In the genomic region with DNA sequence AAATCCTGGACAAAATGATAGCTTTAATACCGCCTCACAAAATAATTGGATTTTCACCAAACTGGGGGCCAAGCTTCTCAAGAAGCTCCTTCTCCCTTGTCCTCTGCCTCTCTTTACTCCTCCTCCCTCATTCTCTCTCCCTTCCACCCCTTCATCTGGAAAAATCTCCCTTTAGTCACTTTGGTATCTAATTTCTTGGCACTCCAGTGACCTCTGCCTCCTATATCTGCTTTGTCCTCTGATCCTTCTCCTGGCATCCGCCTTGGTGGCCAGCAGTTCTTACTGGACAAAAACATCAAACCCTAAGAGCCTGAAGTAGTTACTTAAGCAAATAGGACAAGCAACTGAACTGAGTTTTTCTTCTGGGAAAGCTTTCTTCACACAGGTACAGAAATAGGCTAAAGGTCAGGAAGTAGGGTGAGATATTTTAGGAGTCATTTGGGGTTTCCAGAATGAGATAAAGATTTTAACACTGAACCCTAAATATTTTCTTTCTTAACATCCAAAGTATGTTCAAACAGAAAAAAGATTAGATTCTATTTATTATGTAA, we compare ENCODE assay signal across 2 cellular contexts.
TF ChIP-seq lines count a peak whose summit lies in the region.

No MANE protein-coding gene starts in this region.

TF ChIP-seq in SK-N-SH, 30 proteins besides CTCF, POLR2A, EP300 and RAD21 (continued from another document):
- TF ChIP-seq, protein P1, sequence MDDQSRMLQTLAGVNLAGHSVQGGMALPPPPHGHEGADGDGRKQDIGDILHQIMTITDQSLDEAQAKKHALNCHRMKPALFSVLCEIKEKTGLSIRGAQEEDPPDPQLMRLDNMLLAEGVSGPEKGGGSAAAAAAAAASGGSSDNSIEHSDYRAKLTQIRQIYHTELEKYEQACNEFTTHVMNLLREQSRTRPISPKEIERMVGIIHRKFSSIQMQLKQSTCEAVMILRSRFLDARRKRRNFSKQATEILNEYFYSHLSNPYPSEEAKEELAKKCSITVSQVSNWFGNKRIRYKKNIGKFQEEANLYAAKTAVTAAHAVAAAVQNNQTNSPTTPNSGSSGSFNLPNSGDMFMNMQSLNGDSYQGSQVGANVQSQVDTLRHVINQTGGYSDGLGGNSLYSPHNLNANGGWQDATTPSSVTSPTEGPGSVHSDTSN (IDR thresholded peaks at IDR 0.05): no peak
- no peak for TF ChIP-seq FOXM1 (IDR thresholded peaks at IDR 0.05; ENCODE audit: low read depth)
- no peak for TF ChIP-seq TEAD4 (IDR thresholded peaks at IDR 0.05; ENCODE audit: borderline replicate concordance, insufficient read depth)
- no peak for TF ChIP-seq YY1 (IDR thresholded peaks at IDR 0.05; ENCODE audit: low read depth)
- no peak for TF ChIP-seq SIN3A (IDR thresholded peaks at IDR 0.05; ENCODE audit: borderline replicate concordance, low read depth, low read length)
- no peak for TF ChIP-seq CHD2 (IDR thresholded peaks at IDR 0.05; ENCODE audit: low read length, partially characterized antibody)
- no peak for TF ChIP-seq NFIC (IDR thresholded peaks at IDR 0.05; ENCODE audit: borderline replicate concordance)
- no peak for TF ChIP-seq FOXJ3 (CRISPR knock-in tag; IDR thresholded peaks at IDR 0.05)
- TF ChIP-seq ELF1 (IDR thresholded peaks at IDR 0.05): no peak
- no peak for TF ChIP-seq TCF12 (IDR thresholded peaks at IDR 0.05)
- no peak for TF ChIP-seq JUND (IDR thresholded peaks at IDR 0.05)
- TF ChIP-seq, protein P2, sequence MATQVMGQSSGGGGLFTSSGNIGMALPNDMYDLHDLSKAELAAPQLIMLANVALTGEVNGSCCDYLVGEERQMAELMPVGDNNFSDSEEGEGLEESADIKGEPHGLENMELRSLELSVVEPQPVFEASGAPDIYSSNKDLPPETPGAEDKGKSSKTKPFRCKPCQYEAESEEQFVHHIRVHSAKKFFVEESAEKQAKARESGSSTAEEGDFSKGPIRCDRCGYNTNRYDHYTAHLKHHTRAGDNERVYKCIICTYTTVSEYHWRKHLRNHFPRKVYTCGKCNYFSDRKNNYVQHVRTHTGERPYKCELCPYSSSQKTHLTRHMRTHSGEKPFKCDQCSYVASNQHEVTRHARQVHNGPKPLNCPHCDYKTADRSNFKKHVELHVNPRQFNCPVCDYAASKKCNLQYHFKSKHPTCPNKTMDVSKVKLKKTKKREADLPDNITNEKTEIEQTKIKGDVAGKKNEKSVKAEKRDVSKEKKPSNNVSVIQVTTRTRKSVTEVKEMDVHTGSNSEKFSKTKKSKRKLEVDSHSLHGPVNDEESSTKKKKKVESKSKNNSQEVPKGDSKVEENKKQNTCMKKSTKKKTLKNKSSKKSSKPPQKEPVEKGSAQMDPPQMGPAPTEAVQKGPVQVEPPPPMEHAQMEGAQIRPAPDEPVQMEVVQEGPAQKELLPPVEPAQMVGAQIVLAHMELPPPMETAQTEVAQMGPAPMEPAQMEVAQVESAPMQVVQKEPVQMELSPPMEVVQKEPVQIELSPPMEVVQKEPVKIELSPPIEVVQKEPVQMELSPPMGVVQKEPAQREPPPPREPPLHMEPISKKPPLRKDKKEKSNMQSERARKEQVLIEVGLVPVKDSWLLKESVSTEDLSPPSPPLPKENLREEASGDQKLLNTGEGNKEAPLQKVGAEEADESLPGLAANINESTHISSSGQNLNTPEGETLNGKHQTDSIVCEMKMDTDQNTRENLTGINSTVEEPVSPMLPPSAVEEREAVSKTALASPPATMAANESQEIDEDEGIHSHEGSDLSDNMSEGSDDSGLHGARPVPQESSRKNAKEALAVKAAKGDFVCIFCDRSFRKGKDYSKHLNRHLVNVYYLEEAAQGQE (IDR thresholded peaks at IDR 0.05; ENCODE audit: low read depth, low read length): no peak
- TF ChIP-seq, protein P3, sequence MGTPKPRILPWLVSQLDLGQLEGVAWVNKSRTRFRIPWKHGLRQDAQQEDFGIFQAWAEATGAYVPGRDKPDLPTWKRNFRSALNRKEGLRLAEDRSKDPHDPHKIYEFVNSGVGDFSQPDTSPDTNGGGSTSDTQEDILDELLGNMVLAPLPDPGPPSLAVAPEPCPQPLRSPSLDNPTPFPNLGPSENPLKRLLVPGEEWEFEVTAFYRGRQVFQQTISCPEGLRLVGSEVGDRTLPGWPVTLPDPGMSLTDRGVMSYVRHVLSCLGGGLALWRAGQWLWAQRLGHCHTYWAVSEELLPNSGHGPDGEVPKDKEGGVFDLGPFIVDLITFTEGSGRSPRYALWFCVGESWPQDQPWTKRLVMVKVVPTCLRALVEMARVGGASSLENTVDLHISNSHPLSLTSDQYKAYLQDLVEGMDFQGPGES (IDR thresholded peaks at IDR 0.05; ENCODE audit: low read depth, low read length): no peak
- TF ChIP-seq GABPA (IDR thresholded peaks at IDR 0.05; ENCODE audit: low read depth): no peak
- TF ChIP-seq NRF1 (IDR thresholded peaks at IDR 0.05; ENCODE audit: low read depth, low read length): no peak
- no peak for TF ChIP-seq GATA2 (CRISPR knock-in tag; IDR thresholded peaks at IDR 0.05)
- no peak for TF ChIP-seq POLR2AphosphoS5 (IDR thresholded peaks at IDR 0.05; ENCODE audit: low read depth, low read length)
- TF ChIP-seq, protein P4, sequence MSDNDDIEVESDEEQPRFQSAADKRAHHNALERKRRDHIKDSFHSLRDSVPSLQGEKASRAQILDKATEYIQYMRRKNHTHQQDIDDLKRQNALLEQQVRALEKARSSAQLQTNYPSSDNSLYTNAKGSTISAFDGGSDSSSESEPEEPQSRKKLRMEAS (IDR thresholded peaks at IDR 0.05; ENCODE audit: low read depth): no peak
- no peak for TF ChIP-seq FOSL2 (IDR thresholded peaks at IDR 0.05; ENCODE audit: borderline replicate concordance, low read depth)

TF ChIP-seq in SK-N-SH treated with all-trans-retinoic acid at 6 μM for 48 hours, 23 proteins besides CTCF, POLR2A, EP300 and RAD21 (continued from another document):
- TF ChIP-seq, protein P5, sequence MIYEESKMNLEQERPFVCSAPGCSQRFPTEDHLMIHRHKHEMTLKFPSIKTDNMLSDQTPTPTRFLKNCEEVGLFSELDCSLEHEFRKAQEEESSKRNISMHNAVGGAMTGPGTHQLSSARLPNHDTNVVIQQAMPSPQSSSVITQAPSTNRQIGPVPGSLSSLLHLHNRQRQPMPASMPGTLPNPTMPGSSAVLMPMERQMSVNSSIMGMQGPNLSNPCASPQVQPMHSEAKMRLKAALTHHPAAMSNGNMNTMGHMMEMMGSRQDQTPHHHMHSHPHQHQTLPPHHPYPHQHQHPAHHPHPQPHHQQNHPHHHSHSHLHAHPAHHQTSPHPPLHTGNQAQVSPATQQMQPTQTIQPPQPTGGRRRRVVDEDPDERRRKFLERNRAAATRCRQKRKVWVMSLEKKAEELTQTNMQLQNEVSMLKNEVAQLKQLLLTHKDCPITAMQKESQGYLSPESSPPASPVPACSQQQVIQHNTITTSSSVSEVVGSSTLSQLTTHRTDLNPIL (CRISPR knock-in tag; IDR thresholded peaks at IDR 0.05; ENCODE audit: low read depth): no peak
- TF ChIP-seq, protein P6, sequence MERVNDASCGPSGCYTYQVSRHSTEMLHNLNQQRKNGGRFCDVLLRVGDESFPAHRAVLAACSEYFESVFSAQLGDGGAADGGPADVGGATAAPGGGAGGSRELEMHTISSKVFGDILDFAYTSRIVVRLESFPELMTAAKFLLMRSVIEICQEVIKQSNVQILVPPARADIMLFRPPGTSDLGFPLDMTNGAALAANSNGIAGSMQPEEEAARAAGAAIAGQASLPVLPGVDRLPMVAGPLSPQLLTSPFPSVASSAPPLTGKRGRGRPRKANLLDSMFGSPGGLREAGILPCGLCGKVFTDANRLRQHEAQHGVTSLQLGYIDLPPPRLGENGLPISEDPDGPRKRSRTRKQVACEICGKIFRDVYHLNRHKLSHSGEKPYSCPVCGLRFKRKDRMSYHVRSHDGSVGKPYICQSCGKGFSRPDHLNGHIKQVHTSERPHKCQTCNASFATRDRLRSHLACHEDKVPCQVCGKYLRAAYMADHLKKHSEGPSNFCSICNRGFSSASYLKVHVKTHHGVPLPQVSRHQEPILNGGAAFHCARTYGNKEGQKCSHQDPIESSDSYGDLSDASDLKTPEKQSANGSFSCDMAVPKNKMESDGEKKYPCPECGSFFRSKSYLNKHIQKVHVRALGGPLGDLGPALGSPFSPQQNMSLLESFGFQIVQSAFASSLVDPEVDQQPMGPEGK (CRISPR knock-in tag; IDR thresholded peaks at IDR 0.05; ENCODE audit: borderline replicate concordance): no peak
- TF ChIP-seq SNAI2 (CRISPR knock-in tag; IDR thresholded peaks at IDR 0.05): no peak
- TF ChIP-seq, protein P7, sequence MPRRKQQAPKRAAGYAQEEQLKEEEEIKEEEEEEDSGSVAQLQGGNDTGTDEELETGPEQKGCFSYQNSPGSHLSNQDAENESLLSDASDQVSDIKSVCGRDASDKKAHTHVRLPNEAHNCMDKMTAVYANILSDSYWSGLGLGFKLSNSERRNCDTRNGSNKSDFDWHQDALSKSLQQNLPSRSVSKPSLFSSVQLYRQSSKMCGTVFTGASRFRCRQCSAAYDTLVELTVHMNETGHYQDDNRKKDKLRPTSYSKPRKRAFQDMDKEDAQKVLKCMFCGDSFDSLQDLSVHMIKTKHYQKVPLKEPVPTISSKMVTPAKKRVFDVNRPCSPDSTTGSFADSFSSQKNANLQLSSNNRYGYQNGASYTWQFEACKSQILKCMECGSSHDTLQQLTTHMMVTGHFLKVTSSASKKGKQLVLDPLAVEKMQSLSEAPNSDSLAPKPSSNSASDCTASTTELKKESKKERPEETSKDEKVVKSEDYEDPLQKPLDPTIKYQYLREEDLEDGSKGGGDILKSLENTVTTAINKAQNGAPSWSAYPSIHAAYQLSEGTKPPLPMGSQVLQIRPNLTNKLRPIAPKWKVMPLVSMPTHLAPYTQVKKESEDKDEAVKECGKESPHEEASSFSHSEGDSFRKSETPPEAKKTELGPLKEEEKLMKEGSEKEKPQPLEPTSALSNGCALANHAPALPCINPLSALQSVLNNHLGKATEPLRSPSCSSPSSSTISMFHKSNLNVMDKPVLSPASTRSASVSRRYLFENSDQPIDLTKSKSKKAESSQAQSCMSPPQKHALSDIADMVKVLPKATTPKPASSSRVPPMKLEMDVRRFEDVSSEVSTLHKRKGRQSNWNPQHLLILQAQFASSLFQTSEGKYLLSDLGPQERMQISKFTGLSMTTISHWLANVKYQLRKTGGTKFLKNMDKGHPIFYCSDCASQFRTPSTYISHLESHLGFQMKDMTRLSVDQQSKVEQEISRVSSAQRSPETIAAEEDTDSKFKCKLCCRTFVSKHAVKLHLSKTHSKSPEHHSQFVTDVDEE (CRISPR knock-in tag; IDR thresholded peaks at IDR 0.05): no peak
- no peak for TF ChIP-seq BACH2 (CRISPR knock-in tag; IDR thresholded peaks at IDR 0.05; ENCODE audit: borderline replicate concordance)
- no peak for TF ChIP-seq GLIS3 (CRISPR knock-in tag; IDR thresholded peaks at IDR 0.05)
- no peak for TF ChIP-seq ZNF565 (CRISPR knock-in tag; conservative IDR thresholded peaks at IDR 0.05; ENCODE audit: low read depth)
- no peak for TF ChIP-seq ZFP30 (CRISPR knock-in tag; IDR thresholded peaks at IDR 0.05)
- TF ChIP-seq, protein P8, sequence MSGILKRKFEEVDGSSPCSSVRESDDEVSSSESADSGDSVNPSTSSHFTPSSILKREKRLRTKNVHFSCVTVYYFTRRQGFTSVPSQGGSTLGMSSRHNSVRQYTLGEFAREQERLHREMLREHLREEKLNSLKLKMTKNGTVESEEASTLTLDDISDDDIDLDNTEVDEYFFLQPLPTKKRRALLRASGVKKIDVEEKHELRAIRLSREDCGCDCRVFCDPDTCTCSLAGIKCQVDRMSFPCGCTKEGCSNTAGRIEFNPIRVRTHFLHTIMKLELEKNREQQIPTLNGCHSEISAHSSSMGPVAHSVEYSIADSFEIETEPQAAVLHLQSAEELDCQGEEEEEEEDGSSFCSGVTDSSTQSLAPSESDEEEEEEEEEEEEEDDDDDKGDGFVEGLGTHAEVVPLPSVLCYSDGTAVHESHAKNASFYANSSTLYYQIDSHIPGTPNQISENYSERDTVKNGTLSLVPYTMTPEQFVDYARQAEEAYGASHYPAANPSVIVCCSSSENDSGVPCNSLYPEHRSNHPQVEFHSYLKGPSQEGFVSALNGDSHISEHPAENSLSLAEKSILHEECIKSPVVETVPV (CRISPR knock-in tag; IDR thresholded peaks at IDR 0.05): no peak
- no peak for TF ChIP-seq ARNTL (CRISPR knock-in tag; IDR thresholded peaks at IDR 0.05; ENCODE audit: borderline replicate concordance, low read depth)
